ENCODE assay signal across 8 cellular contexts in genomic region chr2:26299488-26300092, GRCh38. TPM values are rescaled to one million over a fixed set of nuclear protein-coding genes. Genes with fewer than 3 reads are reported as not detected.
DNase-seq lines count a peak whose midpoint lies in the region; ATAC-seq and TF ChIP-seq lines count a peak whose summit lies in the region.

No MANE protein-coding gene starts in this region.

- no peaks in the 10 kb centered on the region for H3K36me3 ChIP-seq in parathyroid adenoma (ENCODE audit: control insufficient read depth, insufficient read depth, low read length)

- H3K36me3 Mint-ChIP-seq in H9 (ENCODE audit: insufficient read depth in 1 of 3, low read depth in 3 of 3), result no peaks in the 10 kb centered on the region
- peaks cover 8% of the 10 kb centered on the region for H3K36me3 Mint-ChIP-seq in activated B cell treated with CpG ODN at 0.5 μM for 24 hours (ENCODE audit: low read depth)

- H3K9me3 ChIP-seq in H9 (ENCODE audit: control insufficient read depth, low read depth, low read length) (no peaks in the 10 kb centered on the region), parathyroid adenoma (ENCODE audit: control insufficient read depth, low read length) (no peaks in the 10 kb centered on the region)

- no peaks in the 10 kb centered on the region for H3K79me2 ChIP-seq in H9 (ENCODE audit: insufficient read depth, low read length)
- H3K79me2 ChIP-seq in parathyroid adenoma, result no peaks in the 10 kb centered on the region

- H3K4me2 ChIP-seq in H9 (ENCODE audit: insufficient read depth, insufficient read length, low read length), result peak overlapping the region; percentile 82
- H3K4me2 ChIP-seq in parathyroid adenoma (ENCODE audit: low read length), result peak overlapping the region; percentile 80

- no peak overlapping the region for H2BK5ac ChIP-seq in H9 (ENCODE audit: insufficient read length, low read length)

- H3K27ac Mint-ChIP-seq in H9, result no peak overlapping the region
- no peak overlapping the region for H3K27ac Mint-ChIP-seq in activated B cell treated with CpG ODN at 0.5 μM for 24 hours

- H4K5ac ChIP-seq in H9 (ENCODE audit: insufficient read length, low read depth, low read length), result no peak overlapping the region

- H2BK120ac ChIP-seq in H9 (ENCODE audit: low read depth, low read length, poor library complexity, severe bottlenecking), result no peak overlapping the region

- no peak overlapping the region for H3K18ac ChIP-seq in H9 (ENCODE audit: insufficient read length, low read depth, low read length)

- H3K27me3 ChIP-seq in H9 (ENCODE audit: insufficient read depth, low read length), result no peaks in the 10 kb centered on the region
- no peaks in the 10 kb centered on the region for H3K27me3 ChIP-seq in parathyroid adenoma (ENCODE audit: control insufficient read depth, insufficient read depth, low read length)

- intact Hi-C loops in activated B cell treated with CpG ODN at 0.5 μM for 24 hours (cut with micrococcal nuclease), result loop anchor here (1.0 kb wide), 2 partner anchors 46 to 55 kb away; partner anchors contain the start of genes HADHA and HADHB

- WGBS in H9 (ENCODE audit: extremely low coverage, insufficient read length, low lambda C conversion rate), result no CpG with 5 or more reads among the region's 7 CpGs

- peak overlapping the region; percentile 66; the same call in 1 of the 2 replicates for H3K14ac ChIP-seq in H9 (ENCODE audit: insufficient read depth, low read length)

- ATAC-seq in activated B cell treated with CpG ODN at 0.5 μM for 24 hours (ENCODE audit: low read depth) (peak; percentile 53), GM21737 (IDR thresholded peaks at IDR 0.05; ENCODE audit: unreplicated experiment) (no peak), HG02970 (IDR thresholded peaks at IDR 0.05; ENCODE audit: low FRiP score, unreplicated experiment) (no peak)

- H2AK5ac ChIP-seq in H9 (ENCODE audit: insufficient read length, low read length), result no peak overlapping the region

- no peak overlapping the region for H2BK15ac ChIP-seq in H9 (ENCODE audit: low read depth, low read length)

- no peaks in the 10 kb centered on the region for H4K20me1 ChIP-seq in H9 (ENCODE audit: control insufficient read depth, insufficient read depth, insufficient read length)

- TF ChIP-seq CTCF in C4-2B (conservative IDR thresholded peaks at IDR 0.05) (no peak), H9 (conservative IDR thresholded peaks at IDR 0.05) (no peak), activated B cell treated with CpG ODN at 0.5 μM for 24 hours (IDR thresholded peaks at IDR 0.05) (no peak), parathyroid adenoma (IDR thresholded peaks at IDR 0.05) (no peak)

- DNase-seq in H9 (no peak), activated B cell treated with CpG ODN at 0.5 μM for 24 hours (no peak), glomerular visceral epithelial cell (ENCODE audit: extremely low spot score) (peak; percentile 60), GM19238 (ENCODE audit: insufficient read length, low spot score) (no peak)

- H3K4me3 ChIP-seq in parathyroid adenoma (ENCODE audit: low read depth, low read length), result peak overlapping the region; percentile 63

- H3K4ac ChIP-seq in H9 (ENCODE audit: low read depth, low read length), result no peak overlapping the region

- H3K23me2 ChIP-seq in H9 (ENCODE audit: insufficient read length, low read depth, low read length, poor library complexity, severe bottlenecking), result peaks cover 15% of the 10 kb centered on the region

- H2BK20ac ChIP-seq in H9 (ENCODE audit: low read depth, low read length, poor library complexity, severe bottlenecking), result no peak overlapping the region

- H3K79me1 ChIP-seq in H9 (ENCODE audit: insufficient read depth, low read depth, low read length, poor library complexity, severe bottlenecking), result no peaks in the 10 kb centered on the region

- H3K56ac ChIP-seq in H9 (ENCODE audit: insufficient read length, low read depth, low read length), result no peak overlapping the region

- no peak overlapping the region for H4K8ac ChIP-seq in H9 (replicated peaks; ENCODE audit: insufficient read length, low read depth, low read length)

- H2AFZ ChIP-seq in H9 (ENCODE audit: low read length), result no peak overlapping the region
- peak overlapping the region; percentile 89 for H2AFZ ChIP-seq in parathyroid adenoma

- H4K91ac ChIP-seq in H9 (ENCODE audit: insufficient read length, low read depth, low read length), result no peak overlapping the region

- CTCF ChIA-PET in activated B cell treated with CpG ODN at 0.5 μM for 24 hours (lab: Charles Lee), result interaction anchor here (0.6 to 1.0 kb wide), 2 partner anchors 30 to 54 kb away, joined by 3 to 4 read pairs; no protein-coding TSS in a partner anchor

- H3K9ac ChIP-seq in H9 (ENCODE audit: extremely low read depth, insufficient read length, low read length), result peak overlapping the region; percentile 73
- H3K9ac ChIP-seq in parathyroid adenoma, result peak overlapping the region; percentile 3

- no peak overlapping the region for H2BK12ac ChIP-seq in H9 (ENCODE audit: insufficient read length, low read depth, low read length)

- H3K27me3 Mint-ChIP-seq in H9 (ENCODE audit: low read depth) (peaks cover 14% of the 10 kb centered on the region; the same call in 1 of the 2 replicates), activated B cell treated with CpG ODN at 0.5 μM for 24 hours (no peaks in the 10 kb centered on the region)

- H3K27ac ChIP-seq in C4-2B (peak overlapping the region; percentile 9; the same call in 1 of the 2 replicates), H9 (ENCODE audit: insufficient read length, low read depth, low read length) (peak overlapping the region; percentile 66), parathyroid adenoma (peak overlapping the region; percentile 63)

- peaks cover 6% of the 10 kb centered on the region; the same call in 1 of the 2 replicates for H3K4me1 ChIP-seq in H9 (ENCODE audit: insufficient read depth, low read length)
- H3K4me1 ChIP-seq in parathyroid adenoma, result peaks cover 6% of the 10 kb centered on the region

- POLR2A ChIA-PET in activated B cell treated with CpG ODN at 0.5 μM for 24 hours (lab: Charles Lee), result interaction anchor here (0.6 to 3.1 kb wide), 12 partner anchors 9 to 1083 kb away, joined by 3 to 43 read pairs (median 4); partner anchors contain the start of genes ADGRF3, ASXL2, HADHA and HADHB

- no peak overlapping the region for H3K23ac ChIP-seq in H9 (ENCODE audit: insufficient read length, low read depth, low read length)

- no peak overlapping the region for H3T11ph ChIP-seq in H9 (ENCODE audit: low read length)

- peaks cover 0 to 7% of the 10 kb centered on the region in 2 experiments; a peak in 3 of 4 replicates for H3K4me1 Mint-ChIP-seq in H9
- no peaks in the 10 kb centered on the region for H3K4me1 Mint-ChIP-seq in activated B cell treated with CpG ODN at 0.5 μM for 24 hours

- H3K9me3 Mint-ChIP-seq in H9 (no peaks in the 10 kb centered on the region), activated B cell treated with CpG ODN at 0.5 μM for 24 hours (peaks cover 3% of the 10 kb centered on the region)

- no peak overlapping the region for H3K4me3 Mint-ChIP-seq in H9
- no peak overlapping the region for H3K4me3 Mint-ChIP-seq in activated B cell treated with CpG ODN at 0.5 μM for 24 hours

RNA-seq across cellular contexts. Expression of gene SELENOI, which starts 46.4 kb away (rescaled TPM):
- total RNA-seq in H9 (2021) (41.9 and 43.4 TPM in 2 replicates), activated B cell treated with CpG ODN at 0.5 μM for 24 hours (20.2 and 21.1 TPM in 2 replicates)

RNA-seq across cellular contexts. Expression of gene ADGRF3, which starts 47.0 kb away (rescaled TPM):
- 0.09 and 0.29 TPM in 2 replicates for total RNA-seq in H9 (2021)
- total RNA-seq in activated B cell treated with CpG ODN at 0.5 μM for 24 hours, result 0.76 and 1.0 TPM in 2 replicates

RNA-seq across cellular contexts. Expression of gene HADHB, which starts 54.9 kb away (rescaled TPM):
- total RNA-seq in H9 (2021) (41.3 and 44.2 TPM in 2 replicates), activated B cell treated with CpG ODN at 0.5 μM for 24 hours (62.4 and 65.6 TPM in 2 replicates)

RNA-seq across cellular contexts. Expression of gene HADHA, which starts 55.2 kb away (rescaled TPM):
- total RNA-seq in H9 (2021) (111 and 112 TPM in 2 replicates), activated B cell treated with CpG ODN at 0.5 μM for 24 hours (127 and 128 TPM in 2 replicates)

Comparison
In these comparisons a context has a peak if more than half of its experiments do, and no peak if none do; other contexts are left out.
1. H3K27ac ChIP-seq: peak in every context shown above with its lines; median percentile 66 in H9; 63 in parathyroid adenoma; 9 in C4-2B.